2 cellular contexts compared by ENCODE assay signal in the genomic region with DNA sequence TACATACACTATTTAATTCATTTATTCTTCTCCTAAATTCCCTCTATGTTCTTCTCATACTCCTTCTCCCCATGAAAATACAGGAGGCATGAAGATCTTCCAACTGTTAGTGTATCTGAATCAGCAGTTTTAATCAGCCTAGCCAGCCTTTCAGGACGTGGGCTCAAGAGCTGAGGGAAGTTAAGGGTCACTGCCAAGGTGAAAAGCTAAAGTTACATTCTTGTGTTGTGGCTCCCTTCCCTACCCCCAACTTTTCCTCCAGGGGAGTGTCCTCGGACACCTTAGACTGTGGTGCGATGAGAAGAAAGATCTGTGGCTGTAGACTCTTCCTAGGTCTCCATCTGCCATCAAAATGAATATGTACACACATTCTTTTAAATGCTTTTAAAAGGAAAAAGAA.
TF ChIP-seq lines count a peak whose summit lies in the region.

No MANE protein-coding gene starts in this region.

TF ChIP-seq in A549, 52 proteins besides CTCF, POLR2A, EP300 and RAD21:
- TF ChIP-seq, protein P1, sequence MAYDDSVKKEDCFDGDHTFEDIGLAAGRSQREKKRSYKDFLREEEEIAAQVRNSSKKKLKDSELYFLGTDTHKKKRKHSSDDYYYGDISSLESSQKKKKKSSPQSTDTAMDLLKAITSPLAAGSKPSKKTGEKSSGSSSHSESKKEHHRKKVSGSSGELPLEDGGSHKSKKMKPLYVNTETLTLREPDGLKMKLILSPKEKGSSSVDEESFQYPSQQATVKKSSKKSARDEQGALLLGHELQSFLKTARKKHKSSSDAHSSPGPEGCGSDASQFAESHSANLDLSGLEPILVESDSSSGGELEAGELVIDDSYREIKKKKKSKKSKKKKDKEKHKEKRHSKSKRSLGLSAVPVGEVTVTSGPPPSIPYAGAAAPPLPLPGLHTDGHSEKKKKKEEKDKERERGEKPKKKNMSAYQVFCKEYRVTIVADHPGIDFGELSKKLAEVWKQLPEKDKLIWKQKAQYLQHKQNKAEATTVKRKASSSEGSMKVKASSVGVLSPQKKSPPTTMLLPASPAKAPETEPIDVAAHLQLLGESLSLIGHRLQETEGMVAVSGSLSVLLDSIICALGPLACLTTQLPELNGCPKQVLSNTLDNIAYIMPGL (CRISPR knock-in tag; IDR thresholded peaks at IDR 0.05; ENCODE audit: borderline replicate concordance): no peak
- peak; percentile 37 for TF ChIP-seq MAFK (IDR thresholded peaks at IDR 0.05; ENCODE audit: partially characterized antibody)

TF ChIP-seq in H1, 55 proteins besides CTCF, POLR2A, EP300 and RAD21 (continued from another document):
- no peak for TF ChIP-seq E2F6 (IDR thresholded peaks at IDR 0.05)
